8 cellular contexts compared by ENCODE assay signal in the genomic region with DNA sequence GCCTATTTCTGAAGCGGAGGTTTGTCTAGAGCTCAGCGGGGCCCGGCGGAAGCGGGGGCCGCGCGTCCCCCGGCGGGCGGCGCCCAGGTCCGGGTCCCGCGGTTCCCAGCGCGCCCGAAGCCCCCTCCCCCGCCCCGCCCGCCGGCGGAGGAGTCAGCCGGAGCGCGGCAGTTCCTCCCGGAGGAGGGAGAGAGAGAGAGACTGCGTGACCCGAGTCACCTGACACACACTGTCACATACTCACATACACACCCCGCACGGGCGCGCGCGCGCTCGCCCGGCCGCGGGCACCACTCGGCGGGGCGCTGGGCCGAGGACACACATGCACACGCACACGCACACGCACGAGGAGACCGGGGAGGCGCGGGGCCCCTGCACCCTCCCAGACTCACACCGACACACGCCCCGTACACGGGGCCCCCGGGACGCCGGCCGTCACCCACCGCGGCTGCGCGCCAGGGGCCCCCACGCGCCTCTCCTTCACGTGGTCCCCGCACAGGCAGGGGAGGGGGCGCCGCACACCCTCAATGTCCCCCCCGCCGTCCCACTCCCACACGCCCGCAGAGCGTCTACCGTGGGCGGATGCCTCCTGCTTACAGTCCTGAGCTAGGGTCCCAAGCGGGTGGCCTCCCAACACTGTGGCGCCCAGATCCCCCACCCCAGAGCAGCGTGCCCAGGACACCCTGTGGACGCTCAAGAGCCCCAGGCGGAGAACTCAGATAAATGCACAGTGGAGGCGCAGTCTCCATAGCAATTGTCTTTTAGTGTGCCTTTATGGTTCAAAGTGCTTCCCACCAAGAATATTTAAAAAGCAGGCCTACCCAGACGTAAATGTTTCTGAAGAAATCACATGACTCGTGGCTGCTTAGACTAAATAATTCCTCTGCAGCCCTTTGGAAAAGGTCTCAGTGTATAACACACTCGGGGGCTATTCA. TPM values are rescaled to one million over a fixed set of nuclear protein-coding genes. Genes with fewer than 3 reads are reported as not detected.
DNase-seq lines count a peak whose midpoint lies in the region; TF ChIP-seq lines count a peak whose summit lies in the region.

Gene RRAGD, minus strand, starts transcription at position 203 of the 935 bp plus-strand sequence. CDS start 280 bp downstream, outside the sequence.

- no peaks in the 10 kb centered on the region for H3K36me3 Mint-ChIP-seq in brain

- peak within 1 kb of the TSS; percentile 90 for H3K4me3 ChIP-seq in GM12864 (ENCODE audit: low read depth, low read length)
- H3K4me3 ChIP-seq in HFF-Myc (replicated peaks; ENCODE audit: low read depth, low read length) = peak within 1 kb of the TSS; percentile 34
- peak within 1 kb of the TSS; percentile 85 for H3K4me3 ChIP-seq in iPS-20b (ENCODE audit: low read length)
- peak within 1 kb of the TSS; percentile 40 to 84 (median 67) for H3K4me3 ChIP-seq in skin epidermis

- H3K36me3 ChIP-seq in iPS-20b (ENCODE audit: insufficient read depth, low read depth, low read length) = no peaks in the 10 kb centered on the region

- peaks cover 0 to 1% (median 0%) of the 10 kb centered on the region in 5 experiments for H3K9me3 Mint-ChIP-seq in brain

- H3K27ac ChIP-seq in iPS-20b (ENCODE audit: low read length) (no peak within 1 kb of the TSS), skin epidermis (peak within 1 kb of the TSS in 18 of 21 experiments; percentile 38 to 86 (median 68))

- peak within 1 kb of the TSS; percentile 96 to 98 (median 96) for H3K4me3 Mint-ChIP-seq in brain

- peaks cover 9% of the 10 kb centered on the region for H3K27me3 Mint-ChIP-seq in brain

- DNase-seq in GM12864 (ENCODE audit: low read depth) (no peak), HFF-Myc (ENCODE audit: extremely low read depth, low read depth) (no peak), NAMALWA (ENCODE audit: low spot score) (peak; percentile 84), T-helper 9 cell (peak; percentile 40), kidney glomerular epithelial cell (lab: John Stamatoyannopoulos, UW) (no peak)

- H3K9me3 ChIP-seq in iPS-20b (ENCODE audit: insufficient read depth, low read depth, low read length) = no peaks in the 10 kb centered on the region

- H3K4me1 Mint-ChIP-seq in brain = peaks cover 81% of the 10 kb centered on the region

- peak within 1 kb of the TSS; percentile 98 to 99 (median 98) for H3K27ac Mint-ChIP-seq in brain

- peaks cover 34% of the 10 kb centered on the region; the same call in 1 of the 2 replicates for H3K4me1 ChIP-seq in iPS-20b (ENCODE audit: insufficient read depth, low read length)

- H3K9ac ChIP-seq in iPS-20b (ENCODE audit: low read depth, low read length) = peak within 1 kb of the TSS; percentile 72; the same call in 1 of the 2 replicates

- peaks cover 49% of the 10 kb centered on the region for H3K27me3 ChIP-seq in iPS-20b (ENCODE audit: insufficient read depth, low read length)

- TF ChIP-seq CTCF in GM12864 (IDR thresholded peaks at IDR 0.05; ENCODE audit: low read depth, low read length, missing control alignments) = no peak
- no peak for TF ChIP-seq CTCF in HFF-Myc (IDR thresholded peaks at IDR 0.05; ENCODE audit: low read depth, low read length, missing control alignments)
- peak in 1 of 2 experiments; percentile 5 for TF ChIP-seq CTCF in brain (conservative IDR thresholded peaks at IDR 0.05)

RNA-seq across cellular contexts. Expression of gene RRAGD, which starts in this region (rescaled TPM):
- 38.8 TPM for polyA plus RNA-seq in brain (ENCODE audit: insufficient read depth, low read depth, low replicate concordance)

Comparison
In these comparisons a context has a peak if more than half of its experiments do, and no peak if none do; other contexts are left out.
1. DNase-seq: peak in NAMALWA (single experiment) and T-helper 9 cell (single experiment); none in GM12864 (single experiment), HFF-Myc (single experiment) and kidney glomerular epithelial cell (single experiment).
2. H3K4me3 ChIP-seq: peak in every context shown above with its lines; median percentile 90 in GM12864; 85 in iPS-20b; 67 in skin epidermis; 34 in HFF-Myc.